ENCODE assay signal across 15 cellular contexts in the genomic region with DNA sequence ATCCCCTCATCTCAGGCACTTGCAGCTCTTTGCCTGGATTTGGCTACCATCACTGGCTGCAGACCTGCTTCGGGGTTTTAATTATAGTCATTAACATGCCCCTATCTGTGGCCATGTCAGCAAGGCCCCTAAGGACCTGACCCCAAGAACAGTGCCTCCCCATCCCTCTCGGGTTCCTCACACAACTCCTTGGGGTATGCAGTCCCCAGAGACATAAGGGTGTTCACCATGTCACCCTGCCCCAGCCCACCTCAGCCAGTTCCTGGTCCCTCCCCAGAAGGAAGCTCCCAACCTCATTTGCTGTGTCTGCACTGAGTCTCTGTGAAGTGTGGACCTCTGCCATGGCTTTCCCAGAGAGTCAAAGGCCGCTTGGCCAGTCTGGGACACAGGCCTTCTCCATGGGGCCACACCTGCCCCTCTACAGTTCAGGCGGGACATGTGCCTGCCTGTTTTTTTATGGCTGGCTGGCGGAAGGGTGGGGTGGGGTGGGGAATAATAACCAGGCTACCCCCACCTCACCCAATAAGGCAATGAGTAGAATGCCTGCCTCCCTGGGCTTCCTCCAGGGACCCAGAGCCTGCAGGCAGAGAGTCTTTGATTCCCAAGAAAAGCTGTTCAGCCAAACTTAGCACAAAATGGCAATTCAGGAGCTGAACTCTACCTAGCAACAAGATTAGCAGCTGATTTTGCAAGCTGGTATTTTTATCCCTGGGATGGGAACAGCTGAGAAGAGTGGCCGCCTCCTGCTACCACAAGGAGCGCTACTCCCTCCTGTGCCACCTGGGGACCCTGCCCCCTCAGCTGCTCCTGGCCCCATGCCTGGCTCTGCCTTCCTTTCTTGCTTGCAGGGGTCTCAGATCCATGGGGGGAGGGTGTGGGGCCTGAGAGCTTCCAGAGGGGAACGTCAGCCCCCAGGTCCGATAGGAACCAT. TPM values are rescaled to one million over a fixed set of nuclear protein-coding genes. Genes with fewer than 3 reads are reported as not detected.
DNase-seq lines count a peak whose midpoint lies in the region; ATAC-seq and TF ChIP-seq lines count a peak whose summit lies in the region.
"Had no signal": no experiment of that assay in that cellular context is flagged by ENCODE, and none has a peak within 500 bp of the region (broad histone marks: within the 10 kb centered on the region; RNA-seq: fewer than 3 reads in every experiment).

No MANE protein-coding gene starts in this region.

- TF ChIP-seq CTCF in IMR-90 (conservative IDR thresholded peaks at IDR 0.05; ENCODE audit: low read depth, low read length) (no peak), esophagus muscularis mucosa (IDR thresholded peaks at IDR 0.05) (no peak), esophagus squamous epithelium (IDR thresholded peaks at IDR 0.05) (peak in 1 of 6 experiments; percentile 9)

- peaks cover 1% of the 10 kb centered on the region; the same call in 1 of the 2 replicates for H3K4me1 ChIP-seq in IMR-90 (ENCODE audit: control insufficient read depth, insufficient read depth, low read length)
- no peaks in the 10 kb centered on the region for H3K4me1 ChIP-seq in mesenchymal stem cell (ENCODE audit: control insufficient read depth, insufficient read depth, low read depth, low read length)
- peaks cover 0 to 13% (median 9%) of the 10 kb centered on the region in 4 donors for H3K4me1 ChIP-seq in esophagus muscularis mucosa
- peaks cover 0 to 10% (median 0%) of the 10 kb centered on the region in 3 donors for H3K4me1 ChIP-seq in esophagus squamous epithelium
- H3K4me1 ChIP-seq: Caco-2, SJSA1, vagina had no signal

- H3K79me1 ChIP-seq in IMR-90 (ENCODE audit: low read depth in 1 of 2, low read length in 2 of 2) (no peaks in the 10 kb centered on the region), mesenchymal stem cell (replicated peaks; ENCODE audit: low read length, poor library complexity, severe bottlenecking) (no peaks in the 10 kb centered on the region)

- no peak overlapping the region for H2BK120ac ChIP-seq in IMR-90 (ENCODE audit: low read depth, low read length)
- no peak overlapping the region for H2BK120ac ChIP-seq in mesenchymal stem cell (ENCODE audit: low read depth, low read length)

- no peaks in the 10 kb centered on the region for H3K9me1 ChIP-seq in IMR-90 (ENCODE audit: insufficient read depth, low read length)

- H3K56ac ChIP-seq in IMR-90 (ENCODE audit: extremely low read depth, insufficient read depth, low read length), result no peak overlapping the region

- H3K27me3 ChIP-seq in IMR-90 (ENCODE audit: control insufficient read depth, insufficient read depth, low read length) (peaks cover 10% of the 10 kb centered on the region), mesenchymal stem cell (ENCODE audit: control insufficient read depth in 1 of 2, insufficient read depth in 1 of 2, low read length in 2 of 2) (peaks cover 8 to 23% of the 10 kb centered on the region in 2 experiments), esophagus muscularis mucosa (peaks cover 0 to 7% (median 0%) of the 10 kb centered on the region in 4 donors), esophagus squamous epithelium (peaks cover 0 to 5% (median 0%) of the 10 kb centered on the region in 4 donors)
- H3K27me3 ChIP-seq: SJSA1, vagina had no signal

- TF ChIP-seq POLR2A in IMR-90 (IDR thresholded peaks at IDR 0.05; ENCODE audit: low read depth, low read length) (no peak), esophagus muscularis mucosa (IDR thresholded peaks at IDR 0.05; ENCODE audit: low read depth) (no peak), esophagus squamous epithelium (IDR thresholded peaks at IDR 0.05) (no peak)

- no peak for TF ChIP-seq EP300 in esophagus muscularis mucosa (IDR thresholded peaks at IDR 0.05)

- H2BK12ac ChIP-seq in mesenchymal stem cell (ENCODE audit: low read length in 2 of 2), result no peak overlapping the region

- H2AK9ac ChIP-seq in IMR-90 (replicated peaks; ENCODE audit: low read depth, low read length, poor library complexity), result no peak overlapping the region

- no peak overlapping the region for H4K5ac ChIP-seq in IMR-90 (ENCODE audit: low read depth, low read length)

- H4K8ac ChIP-seq in IMR-90 (ENCODE audit: low read depth in 2 of 2, low read length in 2 of 2), result no peak overlapping the region
- H4K8ac ChIP-seq in mesenchymal stem cell (ENCODE audit: low read length), result no peak overlapping the region

- H3K23ac ChIP-seq in IMR-90 (ENCODE audit: low read depth, low read length) (no peak overlapping the region), mesenchymal stem cell (ENCODE audit: low read length in 2 of 2) (no peak overlapping the region)

- no peak overlapping the region for H3K4ac ChIP-seq in IMR-90 (ENCODE audit: low read depth, low read length)
- no peak overlapping the region for H3K4ac ChIP-seq in mesenchymal stem cell (ENCODE audit: low read depth in 1 of 2, low read length in 2 of 2)

- no peak for TF ChIP-seq RAD21 in IMR-90 (IDR thresholded peaks at IDR 0.05; ENCODE audit: low read length)

- H3K14ac ChIP-seq in IMR-90 (replicated peaks; ENCODE audit: low read depth, low read length) (no peak overlapping the region), mesenchymal stem cell (ENCODE audit: low read length in 2 of 2) (no peak overlapping the region)

- peaks cover 3% of the 10 kb centered on the region; the same call in 1 of the 2 replicates for H3K9me3 ChIP-seq in IMR-90 (ENCODE audit: control insufficient read depth, insufficient read depth, low read length)
- peaks cover 14% of the 10 kb centered on the region for H3K9me3 ChIP-seq in mesenchymal stem cell (ENCODE audit: control insufficient read depth, low read length)
- no peaks in the 10 kb centered on the region for H3K9me3 ChIP-seq in esophagus muscularis mucosa
- peaks cover 0 to 5% (median 0%) of the 10 kb centered on the region in 3 donors for H3K9me3 ChIP-seq in esophagus squamous epithelium
- H3K9me3 ChIP-seq: vagina had no signal

- peak overlapping the region; percentile 56 for H2AFZ ChIP-seq in IMR-90 (replicated peaks; ENCODE audit: low read length, poor library complexity)
- no peak overlapping the region for H2AFZ ChIP-seq in mesenchymal stem cell (ENCODE audit: low read depth, low read length)
- H2AFZ ChIP-seq: GM23248 had no signal

- H2BK15ac ChIP-seq in IMR-90 (ENCODE audit: low read depth, low read length) (no peak overlapping the region), mesenchymal stem cell (ENCODE audit: low read depth, poor library complexity, severe bottlenecking) (peak overlapping the region; percentile 16)

- CTCF ChIA-PET in IMR-90 (lab: Yijun Ruan, JAX), result interaction anchor here (0.6 to 1.1 kb wide), 6 partner anchors 9 to 220 kb away, joined by 3 to 4 read pairs (median 3); no protein-coding TSS in a partner anchor

- H3K4me3 ChIP-seq in IMR-90 (ENCODE audit: insufficient read depth, low read depth, low read length) (no peak overlapping the region), mesenchymal stem cell (ENCODE audit: insufficient read depth in 1 of 2, low read depth in 1 of 2, low read length in 2 of 2) (no peak overlapping the region), esophagus muscularis mucosa (no peak overlapping the region), esophagus squamous epithelium (no peak overlapping the region)
- H3K4me3 ChIP-seq: GM23248, lung, SJSA1, vagina had no signal

- WGBS in IMR-90 (ENCODE audit: extremely low coverage in 2 of 2, insufficient read length in 1 of 2), 2 experiments, result no CpG with 5 or more reads among the region's 9 CpGs
- 69% methylated on average over 7 of the region's 9 CpGs for WGBS in mesenchymal stem cell
- 80% methylated on average over 7 of the region's 9 CpGs for WGBS in esophagus muscularis mucosa
- WGBS in esophagus squamous epithelium, 2 donors, result 67 to 80% methylated on average over 4 to 5 of the region's 9 CpGs

- H2BK20ac ChIP-seq in IMR-90 (ENCODE audit: low read depth, low read length), result no peak overlapping the region

- H3K4me2 ChIP-seq in IMR-90 (ENCODE audit: low read depth, low read length), result no peak overlapping the region
- H3K4me2 ChIP-seq in mesenchymal stem cell (ENCODE audit: low read length, poor library complexity, severe bottlenecking), result no peak overlapping the region

- DNase-seq in Ammon's horn (ENCODE audit: low spot score) (peak; percentile 52), IMR-90 (no peak), mesenchymal stem cell (peak; percentile 15), esophagus muscularis mucosa (ENCODE audit: extremely low spot score) (no peak), esophagus squamous epithelium (lab: John Stamatoyannopoulos, UW) (no peak), RKO (ENCODE audit: low spot score) (no peak)
- DNase-seq: Caco-2, nephron progenitor cell had no signal

- no peak for ATAC-seq in IMR-90 (ENCODE audit: low read depth)
- peak; percentile 33 for ATAC-seq in esophagus mucosa
- no peak for ATAC-seq in GM19328 (IDR thresholded peaks at IDR 0.05; ENCODE audit: unreplicated experiment)

- POLR2A ChIA-PET in IMR-90 (lab: Charles Lee; ENCODE audit: unreplicated experiment), result no interaction called here

- intact Hi-C loops in IMR-90 (cut with micrococcal nuclease), result loop anchor here (1.0 kb wide), 2 partner anchors 128 to 216 kb away; no protein-coding TSS in a partner anchor
- intact Hi-C loops in esophagus muscularis mucosa (cut with DNase I), result no loop called here
- intact Hi-C loops in esophagus squamous epithelium (cut with DNase I), result no loop called here

- no TSS peak for BruUV-seq in IMR-90 (replicated peaks; lab: Mats Ljungman, UMichigan)

- dilution Hi-C loops in IMR-90 (cut with HindIII; ENCODE audit: low sequenced_read_pairs, unreplicated experiment), result no loop called here

- H4K91ac ChIP-seq in IMR-90 (ENCODE audit: insufficient read depth, low read depth, low read length) (no peak overlapping the region), mesenchymal stem cell (ENCODE audit: low read length) (no peak overlapping the region)

- H3K18ac ChIP-seq in IMR-90 (ENCODE audit: low read depth, low read length) (no peak overlapping the region), mesenchymal stem cell (ENCODE audit: low read depth in 1 of 2, low read length in 2 of 2) (no peak overlapping the region)

- H4K20me1 ChIP-seq in IMR-90 (ENCODE audit: insufficient read depth, low read length), result no peaks in the 10 kb centered on the region

- no peak overlapping the region for H2AK5ac ChIP-seq in IMR-90 (ENCODE audit: low read depth, low read length)
- no peak overlapping the region for H2AK5ac ChIP-seq in mesenchymal stem cell (ENCODE audit: low read length, severe bottlenecking)

- H3K9ac ChIP-seq in IMR-90 (ENCODE audit: low read depth, low read length) (no peak overlapping the region), mesenchymal stem cell (ENCODE audit: low read length) (no peak overlapping the region)
- H3K9ac ChIP-seq: GM23248 had no signal

- no peak overlapping the region for H3K27ac ChIP-seq in IMR-90 (ENCODE audit: insufficient read depth, low read length)
- H3K27ac ChIP-seq in mesenchymal stem cell (ENCODE audit: low read length, poor library complexity, severe bottlenecking), result no peak overlapping the region
- no peak overlapping the region for H3K27ac ChIP-seq in esophagus muscularis mucosa (replicated peaks in 1 of 4)
- no peak overlapping the region for H3K27ac ChIP-seq in esophagus squamous epithelium
- H3K27ac ChIP-seq: GM23248, SJSA1, vagina had no signal

- in situ Hi-C loops in IMR-90 (cut with MboI; ENCODE audit: low sequenced_read_pairs), result no loop called here

- H3K36me3 ChIP-seq in IMR-90 (ENCODE audit: control insufficient read depth, insufficient read depth, low read length) (no peaks in the 10 kb centered on the region), mesenchymal stem cell (ENCODE audit: control insufficient read depth in 1 of 2, insufficient read depth in 2 of 2, low read depth in 1 of 2, low read length in 2 of 2) (no peaks in the 10 kb centered on the region), esophagus muscularis mucosa (no peaks in the 10 kb centered on the region), esophagus squamous epithelium (no peaks in the 10 kb centered on the region)
- H3K36me3 ChIP-seq: SJSA1, vagina had no signal

- H2BK5ac ChIP-seq in IMR-90 (ENCODE audit: low read depth, low read length, poor library complexity, severe bottlenecking), result no peak overlapping the region
- H2BK5ac ChIP-seq in mesenchymal stem cell (ENCODE audit: low read depth, low read length, poor library complexity, severe bottlenecking), result no peak overlapping the region

RNA-seq across cellular contexts. Expression of a gene that starts 23.7 kb away (rescaled TPM):
- total RNA-seq in IMR-90 (2012; rRNA removed) (0.18 and 0.28 TPM in 2 replicates), esophagus mucosa (1.1 TPM), esophagus muscularis mucosa (1 to 10 TPM in 3 of 4 donors, under 1 TPM in 1; 0.50 to 2.0 (median 1.2) TPM), esophagus squamous epithelium (under 1 TPM; 0.26 to 0.95 (median 0.69) TPM)
- 0.14 and 0.36 TPM in 2 replicates for polyA plus RNA-seq in IMR-90 (2012; rRNA removed)
- polyA plus RNA-seq in IMR-90 (2012; cell fraction: cytosol; rRNA removed), result 0.11 and 0.74 TPM in 2 replicates
- 0.57 and 1.0 TPM in 2 replicates for polyA plus RNA-seq in IMR-90 (2012; cell fraction: nucleus; rRNA removed; ENCODE audit: low replicate concordance)
- polyA plus RNA-seq in mesenchymal stem cell (2013, experiment 1 of 2), result 0.04 TPM
- 0.12 TPM for polyA plus RNA-seq in mesenchymal stem cell (2013, experiment 2 of 2)
- total RNA-seq: activated CD4-positive, alpha-beta T cell treated with anti-CD3 and anti-CD28 coated beads, Interleukin-2, amount 10 ng/mL, durations not matched to agents 7 days and 5 days; Caco-2; SJSA1 had no signal

Comparison
In these comparisons a context has a peak if more than half of its experiments do, and no peak if none do; other contexts are left out.
1. DNase-seq: peak in Ammon's horn (single experiment) and mesenchymal stem cell (single experiment); none in IMR-90 (single experiment), esophagus muscularis mucosa (single experiment), esophagus squamous epithelium (single experiment) and RKO (single experiment).